Comparison of ENCODE assay signal across 1 cellular context in genomic region chr11:123386746-123387510, GRCh38.
TF ChIP-seq lines count a peak whose summit lies in the region.

No MANE protein-coding gene starts in this region.

TF ChIP-seq in GM12878, 131 proteins besides CTCF, POLR2A, EP300 and RAD21 (continued from another document):
- TF ChIP-seq MLLT1 (IDR thresholded peaks at IDR 0.05) (0 out of 2 replicates have a peak, but pooled peaks have one; percentile 40), FOS (IDR thresholded peaks at IDR 0.05; ENCODE audit: borderline replicate concordance, extremely low read depth, insufficient read length) (no peak)
